In the genomic region with DNA sequence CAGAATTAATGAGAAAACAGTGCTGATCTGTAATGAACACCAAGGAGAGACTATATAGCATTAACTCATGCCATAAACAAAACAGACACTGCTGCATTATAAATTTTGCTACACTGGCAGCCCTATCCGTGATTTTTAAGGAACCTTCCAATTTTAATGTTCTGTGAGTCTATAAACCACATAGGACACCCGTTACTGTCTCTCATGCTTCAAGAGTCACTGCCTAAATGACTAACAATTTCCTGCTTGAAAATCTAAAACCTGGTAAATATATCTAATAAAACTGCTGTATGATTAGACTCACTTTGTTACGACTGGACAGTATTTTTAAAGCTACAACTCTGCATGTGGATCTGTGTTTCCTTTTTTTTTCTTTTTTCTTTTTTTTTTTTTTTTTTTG, we compare ENCODE assay signal across 15 cellular contexts.
"Had no signal": no experiment of that assay in that cellular context is flagged by ENCODE, and none has a peak within 500 bp of the region (broad histone marks: within the 10 kb centered on the region; RNA-seq: fewer than 3 reads in every experiment).

No MANE protein-coding gene starts in this region.

- H3K27ac Mint-ChIP-seq: activated naive CD8-positive, alpha-beta T cell treated with anti-CD3 and anti-CD28 coated beads, Interleukin-2, amount 10 ng/mL, durations not matched to agents 7 days and 5 days; mesothelial cell of epicardium had no signal

- H3K27me3 Mint-ChIP-seq: activated naive CD8-positive, alpha-beta T cell treated with anti-CD3 and anti-CD28 coated beads, Interleukin-2, amount 10 ng/mL, durations not matched to agents 7 days and 5 days had no signal

- H3K9me3 Mint-ChIP-seq: activated naive CD8-positive, alpha-beta T cell treated with anti-CD3 and anti-CD28 coated beads, Interleukin-2, amount 10 ng/mL, durations not matched to agents 7 days and 5 days; activated T-cell treated with anti-CD3 and anti-CD28 coated beads, Interleukin-2, amount 50 U/mL, for 4 hours; mesothelial cell of epicardium had no signal

- H3K4me3 ChIP-seq: lower lobe of right lung, prostate gland, skin epidermis, transverse colon had no signal

- DNase-seq: activated CD4-positive, alpha-beta T cell treated with anti-CD3 and anti-CD28 coated beads, Interleukin-2, amount 50 U/mL, for 48 hours; activated CD4-positive, CD25-positive, alpha-beta regulatory T cell treated with anti-CD3 and anti-CD28 coated beads, Interleukin-2, amount 50 U/mL, for 72 hours; activated effector memory CD4-positive, alpha-beta T cell treated with anti-CD3 and anti-CD28 coated beads, Interleukin-2, amount 50 U/mL, for 16 hours; activated naive CD8-positive, alpha-beta T cell treated with anti-CD3 and anti-CD28 coated beads, Interleukin-2, amount 10 ng/mL, durations not matched to agents 7 days and 5 days; activated T-cell treated with anti-CD3 and anti-CD28 coated beads, Interleukin-2, amount 50 U/mL, for 4 hours; head of caudate nucleus; lower lobe of right lung; right cardiac atrium; stimulated activated CD4-positive, alpha-beta T cell treated with anti-CD3 and anti-CD28 coated beads, Interleukin-15, amount 100 ng/mL, for 24 hours; stimulated activated CD4-positive, alpha-beta T cell treated with anti-CD3 and anti-CD28 coated beads, Interleukin-4, amount 100 ng/mL, for 1 hour; stimulated activated naive CD8-positive, alpha-beta T cell treated with anti-CD3 and anti-CD28 coated beads, Interleukin-15, Interleukin-2, amounts not matched to agents 100 U/mL and 50 U/mL, for 24 hours; transverse colon had no signal

- ATAC-seq: activated T-cell treated with anti-CD3 and anti-CD28 coated beads, Interleukin-2, amount 50 U/mL, for 4 hours; lower lobe of right lung; right cardiac atrium; stimulated activated naive CD8-positive, alpha-beta T cell treated with anti-CD3 and anti-CD28 coated beads, Interleukin-15, Interleukin-2, amounts not matched to agents 100 U/mL and 50 U/mL, for 24 hours had no signal

- H3K36me3 ChIP-seq: lower lobe of right lung, prostate gland, transverse colon had no signal

- H3K9me3 ChIP-seq: lower lobe of right lung, prostate gland, transverse colon had no signal

- H3K4me3 Mint-ChIP-seq: activated naive CD8-positive, alpha-beta T cell treated with anti-CD3 and anti-CD28 coated beads, Interleukin-2, amount 10 ng/mL, durations not matched to agents 7 days and 5 days; activated T-cell treated with anti-CD3 and anti-CD28 coated beads, Interleukin-2, amount 50 U/mL, for 4 hours; mesothelial cell of epicardium had no signal

- H3K27me3 ChIP-seq: transverse colon had no signal

- H3K27ac ChIP-seq: lower lobe of right lung, prostate gland, skin epidermis, transverse colon had no signal
